19 cellular contexts compared by ENCODE assay signal in genomic region chr5:119512277-119512676, GRCh38. TPM values are rescaled to one million over a fixed set of nuclear protein-coding genes. Genes with fewer than 3 reads are reported as not detected.
A peak's percentile ranks its signal among the peaks of the same experiment; 100 is the strongest.
DNase-seq lines count a peak whose midpoint lies in the region; ATAC-seq, FAIRE-seq and TF ChIP-seq lines count a peak whose summit lies in the region.
"Had no signal": no experiment of that assay in that cellular context is flagged by ENCODE, and none has a peak within 500 bp of the region (broad histone marks: within the 10 kb centered on the region; RNA-seq: fewer than 3 reads in every experiment).

No MANE protein-coding gene starts in this region.

- SMC1A ChIA-PET in GM12878 (lab: Charles Lee; ENCODE audit: uncharacterized antibody, unreplicated experiment), result interaction anchor here (1.7 to 2.0 kb wide), 2 partner anchors 15 to 19 kb away, joined by 3 to 8 read pairs; no protein-coding TSS in a partner anchor

- in situ Hi-C loops in GM12878 (cut with MboI), result no loop called here

- ATAC-seq in GM12878 (no peak), GM21526 (IDR thresholded peaks at IDR 0.05; ENCODE audit: low FRiP score, unreplicated experiment) (no peak), SK-N-SH treated with all-trans-retinoic acid at 6 μM for 48 hours (no peak)
- ATAC-seq: GM23338 had no signal

- DNase-seq in RKO (ENCODE audit: low spot score) (peak; percentile 11), GM12878 (ENCODE audit: low read depth, low spot score) (no peak), renal cortical epithelial cell (ENCODE audit: low read depth) (peak; percentile 2)
- no peak for DNase-seq in stimulated activated CD4-positive, alpha-beta T cell treated with anti-CD3 and anti-CD28 coated beads, Interleukin-4, amount 100 ng/mL, for 4 hours
- DNase-seq: AML-193; Caco-2; CD4-positive, alpha-beta T cell; DMS153; DMS79; GF-D8; HCEC 1CT; HFFc6 had no signal

- no peaks in the 10 kb centered on the region for H4K20me1 ChIP-seq in GM12878 (ENCODE audit: control insufficient read depth, insufficient read depth)

- H3K4me1 ChIP-seq in HEK293 (ENCODE audit: control insufficient read depth, insufficient read depth, low read length) (no peaks in the 10 kb centered on the region), GM12878 (ENCODE audit: control insufficient read depth, insufficient read depth, low read length) (no peaks in the 10 kb centered on the region)
- H3K4me1 ChIP-seq: Caco-2 had no signal

- no peak for FAIRE-seq in GM12878 (lab: Jason Lieb, UNC)
- FAIRE-seq: A204.1, H54 had no signal

- TF ChIP-seq EP300 in GM12878 (IDR thresholded peaks at IDR 0.05; ENCODE audit: borderline replicate concordance in 1 of 2, control insufficient read depth in 1 of 2, low read depth in 2 of 2, low read length in 2 of 2), result no peak

- H3K36me3 ChIP-seq in HEK293 (ENCODE audit: control insufficient read depth in 2 of 2, insufficient read depth in 1 of 2, low read length in 2 of 2), result peaks cover 19 to 49% of the 10 kb centered on the region in 2 experiments; a peak in 2 of 3 replicates
- H3K36me3 ChIP-seq in GM12878 (ENCODE audit: control insufficient read depth in 2 of 2, insufficient read depth in 2 of 2, low read length in 1 of 2), result peaks cover 0 to 17% of the 10 kb centered on the region in 2 experiments; a peak in 1 of 4 replicates

- no peak for TF ChIP-seq POLR2A in GM12878 (IDR thresholded peaks at IDR 0.05; ENCODE audit: low read depth, low read length)

- H2AFZ ChIP-seq in GM12878 (ENCODE audit: control insufficient read depth, low read depth, low read length), result no peak overlapping the region
- H2AFZ ChIP-seq: GM23338 had no signal

- H3K4me3 ChIP-seq in HEK293 (ENCODE audit: low read depth, low read length) (no peak overlapping the region), GM12878 (no peak overlapping the region)
- H3K4me3 ChIP-seq: GM23338 had no signal

- H3K4me2 ChIP-seq in GM12878 (ENCODE audit: control insufficient read depth, insufficient read depth), result no peak overlapping the region
- H3K4me2 ChIP-seq: GM23338 had no signal

- no peak for TF ChIP-seq CTCF in HEK293 (tag by site-specific recombination; IDR thresholded peaks at IDR 0.05)
- no peak for TF ChIP-seq CTCF in GM12878 (IDR thresholded peaks at IDR 0.05 in 2 of 3, conservative IDR thresholded peaks at IDR 0.05 in 1 of 3; ENCODE audit: control insufficient read depth in 2 of 3, extremely low read depth in 1 of 3, insufficient read depth in 1 of 3, low read depth in 3 of 3, low read length in 3 of 3)

- H3K9ac ChIP-seq in GM12878 (ENCODE audit: control insufficient read depth, insufficient read depth, low read length), result no peak overlapping the region

- H3K9me3 ChIP-seq in HEK293 (ENCODE audit: control insufficient read depth, insufficient read depth, low read depth, low read length) (no peaks in the 10 kb centered on the region), GM12878 (replicated peaks; ENCODE audit: control insufficient read depth, insufficient read depth, low read length) (peaks cover 1% of the 10 kb centered on the region; the same call in 2 of the 3 replicates)
- H3K9me3 ChIP-seq: Caco-2 had no signal

- no peaks in the 10 kb centered on the region for H3K27me3 ChIP-seq in GM12878 (replicated peaks in 1 of 2; ENCODE audit: control insufficient read depth in 2 of 2, insufficient read depth in 2 of 2, low read length in 1 of 2)

- intact Hi-C loops in GM12878 (cut with micrococcal nuclease; ENCODE audit: unreplicated experiment), result no loop called here

- BruUV-seq in GM12878 (replicated peaks; lab: Mats Ljungman, UMichigan), result no TSS peak

- no peaks in the 10 kb centered on the region for H3K79me2 ChIP-seq in GM12878 (ENCODE audit: control insufficient read depth, insufficient read depth, low read length)

- RAD21 ChIA-PET in GM12878 (lab: Charles Lee; ENCODE audit: unreplicated experiment), result no interaction called here

- no peak for TF ChIP-seq RAD21 in GM12878 (IDR thresholded peaks at IDR 0.05; ENCODE audit: insufficient read depth, low read depth, low read length)

- CTCF ChIA-PET in HEK293 (lab: Yijun Ruan, JAX) (interaction anchor here (0.6 kb wide), 1 partner anchor 253 kb away, joined by 3 read pairs; no protein-coding TSS in a partner anchor), GM12878 (lab: Yijun Ruan, JAX) (interaction anchor here (1.2 kb wide), 1 partner anchor 42 kb away, joined by 4 read pairs; no protein-coding TSS in a partner anchor)

- H3K27ac ChIP-seq in HEK293 (ENCODE audit: extremely low read depth, low read depth, low read length) (no peak overlapping the region), GM12878 (ENCODE audit: control insufficient read depth, insufficient read depth) (no peak overlapping the region)
- H3K27ac ChIP-seq: C4-2B had no signal

- WGBS in GM12878 (ENCODE audit: insufficient coverage, insufficient replicate concordance, low lambda C conversion rate, missing lambda C conversion rate), result 100% methylated on average over 1 of the region's 1 CpG

- POLR2A ChIA-PET in HEK293 (lab: Yijun Ruan, JAX), result no interaction called here
- POLR2A ChIA-PET in GM12878 (lab: Charles Lee), result no interaction called here

TF ChIP-seq in HEK293, 187 proteins besides CTCF, POLR2A, EP300 and RAD21:
- TF ChIP-seq SALL2 (tag by site-specific recombination; IDR thresholded peaks at IDR 0.05; ENCODE audit: borderline replicate concordance) (no peak), ZNF677 (tag by site-specific recombination; IDR thresholded peaks at IDR 0.05) (peak; percentile 60; the same call in 1 of the 2 replicates)
TF ChIP-seq in HEK293: peak in this region for 1.

TF ChIP-seq in GM12878, 131 proteins besides CTCF, POLR2A, EP300 and RAD21:
- TF ChIP-seq CBX5 (IDR thresholded peaks at IDR 0.05; ENCODE audit: low read depth) (peak; percentile 92; the same call in 1 of the 2 replicates), HDAC2 (IDR thresholded peaks at IDR 0.05) (no peak)

TF ChIP-seq in SK-N-SH treated with all-trans-retinoic acid at 6 μM for 48 hours, 23 proteins besides CTCF, POLR2A, EP300 and RAD21 (continues in another document):
- TF ChIP-seq ESRRG (CRISPR knock-in tag; IDR thresholded peaks at IDR 0.05) (no peak), PPARA (CRISPR knock-in tag; IDR thresholded peaks at IDR 0.05; ENCODE audit: borderline replicate concordance) (no peak), TOX (CRISPR knock-in tag; IDR thresholded peaks at IDR 0.05; ENCODE audit: borderline replicate concordance) (no peak), GLIS3 (CRISPR knock-in tag; IDR thresholded peaks at IDR 0.05) (no peak), ZFP30 (CRISPR knock-in tag; IDR thresholded peaks at IDR 0.05) (no peak), PATZ1 (CRISPR knock-in tag; IDR thresholded peaks at IDR 0.05; ENCODE audit: borderline replicate concordance) (no peak), ZC3H10 (CRISPR knock-in tag; IDR thresholded peaks at IDR 0.05) (no peak), ISL1 (CRISPR knock-in tag; IDR thresholded peaks at IDR 0.05) (no peak), ZNF70 (CRISPR knock-in tag; IDR thresholded peaks at IDR 0.05) (no peak)

RNA-seq across cellular contexts. Expression of gene HSD17B4, which starts 60.0 kb away (rescaled TPM):
- 115 and 125 TPM in 2 replicates for total RNA-seq in GM12878 (2013; cell fraction: nucleolus; rRNA removed)
- total RNA-seq in GM12878 (2014; rRNA removed) (93.1 and 105 TPM in 2 replicates), GM12878 (2014; rRNA removed; fragmentation: Illumina TruSeq; extraction: Trizol) (92.9 and 93.3 TPM in 2 replicates), GM12878 (2021) (90.0 and 103 TPM in 2 replicates), renal cortical epithelial cell (225 and 259 TPM in 2 replicates)
- 50.7 TPM for polyA plus RNA-seq in GM12878 (2011; ENCODE audit: low read depth)
- polyA plus RNA-seq in GM12878 (2011; rRNA removed) (125 and 160 TPM in 2 replicates), GM12878 (2014; fragmentation: Illumina TruSeq; extraction: Trizol) (97.5 and 128 TPM in 2 replicates), GM12878 (2014; fragmentation: Nextera tagmentation; extraction: Ambion mirVana) (10 to 100 TPM; 38.6 to 62.4 TPM), GM12878 (2014; rRNA removed) (52.9 and 58.6 TPM in 2 replicates), GM12878 (2016; fragmentation: Nextera tagmentation; extraction: Ambion mirVana) (10 to 100 TPM; 92.0 to 99.7 TPM)
- polyA plus RNA-seq in GM12878 (2011; cell fraction: cytosol; rRNA removed), result 69.7 and 112 TPM in 2 replicates
- polyA plus RNA-seq in GM12878 (2011; cell fraction: nucleus; rRNA removed), result 104 and 115 TPM in 2 replicates
- polyA plus RNA-seq in GM12878 (2012), result 62.5 and 78.6 TPM in 2 replicates
- polyA minus RNA-seq in GM12878 (2011; rRNA and poly(A)+ RNA removed), result 171 and 220 TPM in 2 replicates
- 52.4 and 52.5 TPM in 2 replicates for polyA minus RNA-seq in GM12878 (2011; cell fraction: cytosol; rRNA and poly(A)+ RNA removed)
- 61.4 and 80.0 TPM in 2 replicates for polyA minus RNA-seq in GM12878 (2011; cell fraction: nucleus; rRNA and poly(A)+ RNA removed)

Comparison
In these comparisons a context has a peak if more than half of its experiments do, and no peak if none do; other contexts are left out.
1. DNase-seq: peak in RKO (single experiment) and renal cortical epithelial cell (single experiment); none in GM12878 (single experiment) and stimulated activated CD4-positive, alpha-beta T cell treated with anti-CD3 and anti-CD28 coated beads, Interleukin-4, amount 100 ng/mL, for 4 hours (0 of 2).